Comparison of ENCODE assay signal across 8 cellular contexts in genomic region chrX:21374163-21374993, GRCh38. TPM values are rescaled to one million over a fixed set of nuclear protein-coding genes. Genes with fewer than 3 reads are reported as not detected.
DNase-seq lines count a peak whose midpoint lies in the region; ATAC-seq, FAIRE-seq and TF ChIP-seq lines count a peak whose summit lies in the region.

CNKSR2 (plus strand) TSS chrX:21374418; CDS start chrX:21374898, 480 bp downstream.

- H3K4me1 ChIP-seq in breast epithelium (no peaks in the 10 kb centered on the region), endothelial cell of umbilical vein (ENCODE audit: control insufficient read depth, extremely low read depth, insufficient read depth, low read length) (peaks cover 3% of the 10 kb centered on the region)

- no peaks in the 10 kb centered on the region for H3K36me3 Mint-ChIP-seq in MCF 10A (ENCODE audit: insufficient read depth, unreplicated experiment)
- no peaks in the 10 kb centered on the region for H3K36me3 Mint-ChIP-seq in natural killer cell treated with Interleukin-12 subunit alpha and Interleukin-12 subunit beta and Interleukin-15 and Interleukin-18, amount 100 ng/mL, for 72 hours
- no peaks in the 10 kb centered on the region for H3K36me3 Mint-ChIP-seq in stimulated activated naive CD8-positive, alpha-beta T cell treated with anti-CD3 and anti-CD28 coated beads, Interleukin-15, Interleukin-2, amounts not matched to agents 100 ng/mL and 50 ng/mL, for 24 hours (ENCODE audit: low read depth)

- peak within 1 kb of the TSS; percentile 47 for H3K4me2 ChIP-seq in endothelial cell of umbilical vein (ENCODE audit: insufficient read depth, low read length)

- no peaks in the 10 kb centered on the region for H3K36me3 ChIP-seq in breast epithelium
- no peaks in the 10 kb centered on the region for H3K36me3 ChIP-seq in endothelial cell of umbilical vein (ENCODE audit: control insufficient read depth in 2 of 2, extremely low read depth in 1 of 2, insufficient read depth in 2 of 2, low read length in 2 of 2)

- H4K20me1 ChIP-seq in endothelial cell of umbilical vein (replicated peaks; ENCODE audit: control insufficient read depth, extremely low read depth, insufficient read depth, low read length): no peaks in the 10 kb centered on the region

- peaks cover 56% of the 10 kb centered on the region for H3K27me3 Mint-ChIP-seq in MCF 10A (ENCODE audit: insufficient read depth, unreplicated experiment)
- peaks cover 0 to 9% of the 10 kb centered on the region in 2 donors for H3K27me3 Mint-ChIP-seq in natural killer cell treated with Interleukin-12 subunit alpha and Interleukin-12 subunit beta and Interleukin-15 and Interleukin-18, amount 100 ng/mL, for 72 hours
- H3K27me3 Mint-ChIP-seq in stimulated activated naive CD8-positive, alpha-beta T cell treated with anti-CD3 and anti-CD28 coated beads, Interleukin-15, Interleukin-2, amounts not matched to agents 100 ng/mL and 50 ng/mL, for 24 hours: no peaks in the 10 kb centered on the region

- no peak within 1 kb of the TSS for H3K4me3 Mint-ChIP-seq in MCF 10A (ENCODE audit: unreplicated experiment)
- H3K4me3 Mint-ChIP-seq in natural killer cell treated with Interleukin-12 subunit alpha and Interleukin-12 subunit beta and Interleukin-15 and Interleukin-18, amount 100 ng/mL, for 72 hours: peak within 1 kb of the TSS; percentile 65
- peak within 1 kb of the TSS; percentile 91 for H3K4me3 Mint-ChIP-seq in stimulated activated naive CD8-positive, alpha-beta T cell treated with anti-CD3 and anti-CD28 coated beads, Interleukin-15, Interleukin-2, amounts not matched to agents 100 ng/mL and 50 ng/mL, for 24 hours

- peak within 1 kb of the TSS; percentile 44 for H2AFZ ChIP-seq in endothelial cell of umbilical vein (ENCODE audit: low read depth, low read length)

- peaks cover 0 to 26% of the 10 kb centered on the region in 2 donors for H3K27me3 ChIP-seq in breast epithelium
- peaks cover 14 to 36% of the 10 kb centered on the region in 2 experiments for H3K27me3 ChIP-seq in endothelial cell of umbilical vein (ENCODE audit: control insufficient read depth in 2 of 2, insufficient read depth in 2 of 2, low read length in 2 of 2)

- TF ChIP-seq CTCF in breast epithelium (IDR thresholded peaks at IDR 0.05) (no peak), MCF 10A (IDR thresholded peaks at IDR 0.05; ENCODE audit: unreplicated experiment) (no peak), endothelial cell of umbilical vein (IDR thresholded peaks at IDR 0.05; ENCODE audit: extremely low read depth in 1 of 2, insufficient read depth in 1 of 2, low read depth in 1 of 2, low read length in 2 of 2) (no peak)

- no peak for FAIRE-seq in endothelial cell of umbilical vein (lab: Jason Lieb, UNC)

- no peaks in the 10 kb centered on the region for H3K4me1 Mint-ChIP-seq in MCF 10A (ENCODE audit: insufficient read depth, unreplicated experiment)
- H3K4me1 Mint-ChIP-seq in natural killer cell treated with Interleukin-12 subunit alpha and Interleukin-12 subunit beta and Interleukin-15 and Interleukin-18, amount 100 ng/mL, for 72 hours (ENCODE audit: low read depth in 2 of 2): peaks cover 0 to 2% of the 10 kb centered on the region in 2 donors
- peaks cover 32% of the 10 kb centered on the region for H3K4me1 Mint-ChIP-seq in stimulated activated naive CD8-positive, alpha-beta T cell treated with anti-CD3 and anti-CD28 coated beads, Interleukin-15, Interleukin-2, amounts not matched to agents 100 ng/mL and 50 ng/mL, for 24 hours (ENCODE audit: low read depth)

- H3K79me2 ChIP-seq in endothelial cell of umbilical vein (ENCODE audit: control insufficient read depth, insufficient read depth, low read length): no peaks in the 10 kb centered on the region

- H3K9me3 Mint-ChIP-seq in MCF 10A (ENCODE audit: unreplicated experiment): no peaks in the 10 kb centered on the region
- no peaks in the 10 kb centered on the region for H3K9me3 Mint-ChIP-seq in natural killer cell treated with Interleukin-12 subunit alpha and Interleukin-12 subunit beta and Interleukin-15 and Interleukin-18, amount 100 ng/mL, for 72 hours
- no peaks in the 10 kb centered on the region for H3K9me3 Mint-ChIP-seq in stimulated activated naive CD8-positive, alpha-beta T cell treated with anti-CD3 and anti-CD28 coated beads, Interleukin-15, Interleukin-2, amounts not matched to agents 100 ng/mL and 50 ng/mL, for 24 hours

- peak; percentile 72 for ATAC-seq in HG03103 (IDR thresholded peaks at IDR 0.05; ENCODE audit: low read depth, unreplicated experiment)
- peak; percentile 83 to 86 for ATAC-seq in natural killer cell treated with Interleukin-12 subunit alpha and Interleukin-12 subunit beta and Interleukin-15 and Interleukin-18, amount 100 ng/mL, for 72 hours

- intact Hi-C loops in breast epithelium (cut with DNase I; ENCODE audit: low total_unique reads) (no loop called here), MCF 10A (cut with micrococcal nuclease) (no loop called here), endothelial cell of umbilical vein (cut with micrococcal nuclease) (loop anchor here (10.0 kb wide), 1 partner anchor 600 kb away; no protein-coding TSS in a partner anchor)

- H3K9ac ChIP-seq in endothelial cell of umbilical vein (replicated peaks; ENCODE audit: extremely low read depth, insufficient read depth, low read length): no peak within 1 kb of the TSS

- BruUV-seq in MCF 10A (replicated peaks; lab: Mats Ljungman, UMichigan) (no TSS peak), endothelial cell of umbilical vein (replicated peaks; lab: Mats Ljungman, UMichigan) (no TSS peak)

- H3K27ac Mint-ChIP-seq in MCF 10A (ENCODE audit: low read depth, unreplicated experiment): no peak within 1 kb of the TSS
- H3K27ac Mint-ChIP-seq in natural killer cell treated with Interleukin-12 subunit alpha and Interleukin-12 subunit beta and Interleukin-15 and Interleukin-18, amount 100 ng/mL, for 72 hours: no peak within 1 kb of the TSS
- peak within 1 kb of the TSS; percentile 70 for H3K27ac Mint-ChIP-seq in stimulated activated naive CD8-positive, alpha-beta T cell treated with anti-CD3 and anti-CD28 coated beads, Interleukin-15, Interleukin-2, amounts not matched to agents 100 ng/mL and 50 ng/mL, for 24 hours

- CTCF ChIA-PET in MCF 10A (lab: Yijun Ruan, JAX): no interaction called here
- CTCF ChIA-PET in endothelial cell of umbilical vein (lab: Charles Lee): interaction anchor here (1.0 kb wide), 1 partner anchor 9 kb away, joined by 3 read pairs; no protein-coding TSS in a partner anchor

- POLR2A ChIA-PET in MCF 10A (lab: Yijun Ruan, JAX) (no interaction called here), endothelial cell of umbilical vein (lab: Charles Lee) (no interaction called here)

- H3K9me3 ChIP-seq in breast epithelium: no peaks in the 10 kb centered on the region
- H3K9me3 ChIP-seq in endothelial cell of umbilical vein (replicated peaks; ENCODE audit: control insufficient read depth, insufficient read depth, low read length): no peaks in the 10 kb centered on the region

- dilution Hi-C loops in endothelial cell of umbilical vein (cut with MboI; ENCODE audit: extremely low pct_ligation_motif_present, low sequenced_read_pairs): no loop called here

- no peaks in the 10 kb centered on the region for H3K9me1 ChIP-seq in endothelial cell of umbilical vein (replicated peaks; ENCODE audit: control insufficient read depth, extremely low read depth, insufficient read depth, low read length)

- DNase-seq in breast epithelium (ENCODE audit: low spot score in 2 of 2) (peak in 1 of 2 donors; percentile 48), MCF 10A (ENCODE audit: unreplicated experiment) (no peak), NCI-H446 treated with DMSO at 0.1 percent for 48 hours (lab: John Stamatoyannopoulos, UW) (peak; percentile 81), endothelial cell of umbilical vein (ENCODE audit: low read depth, low spot score) (peak; percentile 5)
- DNase-seq in activated CD8-positive, alpha-beta memory T cell treated with anti-CD3 and anti-CD28 coated beads for 4 hours (ENCODE audit: low read depth in 2 of 2): peak; percentile 45 to 49
- DNase-seq in natural killer cell treated with Interleukin-12 subunit alpha and Interleukin-12 subunit beta and Interleukin-15 and Interleukin-18, amount 100 ng/mL, for 72 hours (ENCODE audit: low spot score): peak; percentile 63

- peak within 1 kb of the TSS; percentile 57 to 69 (median 58) for H3K4me3 ChIP-seq in breast epithelium
- H3K4me3 ChIP-seq in endothelial cell of umbilical vein (replicated peaks in 1 of 3; ENCODE audit: insufficient read depth in 1 of 3, low read depth in 1 of 3, low read length in 3 of 3): peak within 1 kb of the TSS in 1 of 3 experiments; percentile 34

- H3K27ac ChIP-seq in breast epithelium (peak within 1 kb of the TSS in 1 of 2 donors; percentile 32), endothelial cell of umbilical vein (ENCODE audit: insufficient read depth, low read depth, low read length) (no peak within 1 kb of the TSS)

- TF ChIP-seq POLR2A in breast epithelium (IDR thresholded peaks at IDR 0.05) (no peak), endothelial cell of umbilical vein (IDR thresholded peaks at IDR 0.05; ENCODE audit: low read depth, low read length) (no peak)

TF ChIP-seq in endothelial cell of umbilical vein, 7 proteins besides CTCF, POLR2A, EP300 and RAD21:
- peak; percentile 86 for TF ChIP-seq EZH2 (IDR thresholded peaks at IDR 0.05; ENCODE audit: borderline replicate concordance, low read depth, low read length, severe bottlenecking)
- no peak for TF ChIP-seq MAX (IDR thresholded peaks at IDR 0.05; ENCODE audit: insufficient read depth, insufficient read length)
TF ChIP-seq in endothelial cell of umbilical vein: peak in this region for 1.

RNA-seq across cellular contexts. Expression of gene CNKSR2, which starts in this region (rescaled TPM):
- 10 to 100 TPM in 1 of 3 donors, 1 to 10 TPM in 2; 4.9 to 11.2 (median 5.4) TPM for total RNA-seq in breast epithelium
- not detected in 2 replicates for total RNA-seq in MCF 10A (2022)
- total RNA-seq in endothelial cell of umbilical vein: 0.13 and 0.48 TPM in 2 replicates
- polyA plus RNA-seq in endothelial cell of umbilical vein: not detected in 2 replicates
- polyA plus RNA-seq in endothelial cell of umbilical vein (2011; cell fraction: cytosol; rRNA removed): 0.03 TPM in 1 of 2 replicates, not detected in the other
- 0.06 and 0.16 TPM in 2 replicates for polyA plus RNA-seq in endothelial cell of umbilical vein (2011; cell fraction: nucleus; rRNA removed)
- polyA plus RNA-seq in endothelial cell of umbilical vein (2012): not detected in 2 replicates
- not detected in 2 replicates for polyA minus RNA-seq in endothelial cell of umbilical vein
- polyA minus RNA-seq in endothelial cell of umbilical vein (2011; cell fraction: cytosol; rRNA and poly(A)+ RNA removed): not detected
- 0.10 and 0.19 TPM in 2 replicates for polyA minus RNA-seq in endothelial cell of umbilical vein (2011; cell fraction: nucleus; rRNA and poly(A)+ RNA removed)
- 1 to 10 TPM in 1 of 2 donors, under 1 TPM in 1; 0.98 to 2.4 TPM for total RNA-seq in natural killer cell treated with Interleukin-12 subunit alpha and Interleukin-12 subunit beta and Interleukin-15 and Interleukin-18, amount 100 ng/mL, for 72 hours

Comparison
In these comparisons a context has a peak if more than half of its experiments do, and no peak if none do; other contexts are left out.
1. Peak in DNase-seq and H3K4me2 ChIP-seq in endothelial cell of umbilical vein; RNA of the gene not detected or under 1 TPM.